In the genomic region with DNA sequence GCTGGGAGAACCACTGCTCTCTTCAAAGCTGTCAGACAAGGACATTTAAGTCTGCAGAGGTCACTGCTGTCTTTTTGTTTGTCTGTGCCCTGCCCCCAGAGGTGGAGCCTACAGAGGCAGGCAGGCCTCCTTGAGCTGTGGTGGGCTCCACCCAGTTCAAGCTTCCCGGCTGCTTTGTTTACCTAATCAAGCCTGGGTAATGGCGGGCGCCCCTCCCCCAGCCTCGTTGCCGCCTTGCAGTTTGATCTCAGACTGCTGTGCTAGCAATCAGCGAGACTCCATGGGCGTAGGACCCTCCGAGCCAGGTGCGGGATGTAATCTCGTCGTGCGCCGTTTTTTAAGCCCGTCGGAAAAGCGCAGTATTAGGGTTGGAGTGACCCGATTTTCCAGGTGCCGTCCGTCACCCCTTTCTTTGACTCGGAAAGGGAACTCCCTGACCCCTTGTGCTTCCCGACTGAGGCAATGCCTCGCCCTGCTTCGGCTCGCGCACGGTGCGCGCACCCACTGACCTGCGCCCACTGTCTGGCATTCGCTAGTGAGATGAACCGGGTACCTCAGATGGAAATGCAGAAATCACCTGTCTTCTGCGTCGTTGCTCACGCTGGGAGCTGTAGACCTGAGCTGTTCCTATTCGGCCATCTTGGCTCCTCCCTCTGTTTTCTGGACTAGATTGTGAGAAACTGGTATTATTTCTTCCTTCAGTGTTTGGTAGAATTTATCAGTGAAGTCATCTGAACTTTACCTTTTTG, we compare ENCODE assay signal across 1 cellular context.
TF ChIP-seq lines count a peak whose summit lies in the region.

No MANE protein-coding gene starts in this region.

TF ChIP-seq in HepG2, 621 proteins besides CTCF, POLR2A, EP300 and RAD21:
- 0 out of 2 replicates have a peak, but pooled peaks have one; percentile 28 for TF ChIP-seq NRL (CRISPR knock-in tag; IDR thresholded peaks at IDR 0.05; ENCODE audit: borderline replicate concordance)
- TF ChIP-seq ZNF687 (CRISPR knock-in tag; IDR thresholded peaks at IDR 0.05), result 0 out of 2 replicates have a peak, but pooled peaks have one; percentile 10
